ENCODE assay signal across 16 cellular contexts in the genomic region with DNA sequence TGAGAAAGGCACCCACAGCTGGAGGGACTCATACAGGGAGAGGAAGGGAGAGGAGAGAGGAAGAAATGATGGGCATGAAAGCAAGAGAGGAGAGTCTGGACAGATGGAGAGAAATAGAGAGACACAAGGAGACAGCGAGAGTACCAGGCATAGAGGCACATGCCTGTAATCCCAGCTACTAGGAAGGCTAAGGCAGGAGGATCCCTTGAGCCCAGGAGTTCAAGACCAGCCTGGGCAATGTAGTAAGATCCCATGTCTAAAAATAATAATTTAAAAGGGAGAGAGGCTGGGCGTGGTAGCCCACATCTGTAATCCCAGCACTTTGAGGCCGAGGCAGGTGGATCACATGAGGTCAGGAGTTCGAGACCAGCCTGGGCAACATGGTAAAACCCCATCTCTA.
"Had no signal": no experiment of that assay in that cellular context is flagged by ENCODE, and none has a peak within 500 bp of the region (broad histone marks: within the 10 kb centered on the region; RNA-seq: fewer than 3 reads in every experiment).

No MANE protein-coding gene starts in this region.

- H3K36me3 Mint-ChIP-seq: activated naive CD4-positive, alpha-beta T cell treated with anti-CD3 and anti-CD28 coated beads, Interleukin-2, amount 50 U/mL, for 72 hours; type B pancreatic cell had no signal

- H3K9me3 Mint-ChIP-seq: activated naive CD4-positive, alpha-beta T cell treated with anti-CD3 and anti-CD28 coated beads, Interleukin-2, amount 50 U/mL, for 72 hours; central memory CD8-positive, alpha-beta T cell; type B pancreatic cell had no signal

- DNase-seq: activated CD4-positive, alpha-beta T cell treated with anti-CD3 and anti-CD28 coated beads for 1 hour; activated T-cell treated with anti-CD3 and anti-CD28 coated beads, Interleukin-2, amount 50 U/mL, for 1 hour; adrenal gland; lower lobe of right lung; mesendoderm; mucosa of descending colon; ovary; spleen; stimulated activated CD4-positive, alpha-beta T cell treated with anti-CD3 and anti-CD28 coated beads, Interleukin-4, amount 100 ng/mL, for 1 hour; stimulated activated naive CD4-positive, alpha-beta T cell had no signal

- H3K27ac Mint-ChIP-seq: type B pancreatic cell had no signal

- H3K27ac ChIP-seq: breast epithelium, lower lobe of right lung, ovary, prostate gland had no signal

- ATAC-seq: activated naive CD4-positive, alpha-beta T cell treated with anti-CD3 and anti-CD28 coated beads, Interleukin-2, amount 50 U/mL, for 72 hours; left lobe of liver; mucosa of descending colon had no signal
